In genomic region chr3:38496131-38496910, GRCh38 we compare ENCODE assay signal across 8 cellular contexts. TPM values are rescaled to one million over a fixed set of nuclear protein-coding genes. Genes with fewer than 3 reads are reported as not detected.
A peak's percentile ranks its signal among the peaks of the same experiment; 100 is the strongest.
DNase-seq lines count a peak whose midpoint lies in the region; ATAC-seq and TF ChIP-seq lines count a peak whose summit lies in the region.

EXOG (plus strand) TSS chr3:38496340; CDS start chr3:38496368, 28 bp downstream.

- H3K27ac Mint-ChIP-seq in T-helper 17 cell = peak within 1 kb of the TSS; percentile 91

- TF ChIP-seq CTCF in right atrium auricular region (IDR thresholded peaks at IDR 0.05) = peak; percentile 87 to 98
- peak; percentile 75 to 98 (median 88) for TF ChIP-seq CTCF in uterus (IDR thresholded peaks at IDR 0.05)

- H3K27me3 Mint-ChIP-seq in T-helper 17 cell = no peaks in the 10 kb centered on the region

- H3K36me3 ChIP-seq in right atrium auricular region (peaks cover 14% of the 10 kb centered on the region), uterus (no peaks in the 10 kb centered on the region)

- H3K4me3 Mint-ChIP-seq in T-helper 17 cell = peak within 1 kb of the TSS; percentile 96

- H3K4me3 ChIP-seq in right atrium auricular region = peak within 1 kb of the TSS; percentile 68 to 84
- peak within 1 kb of the TSS; percentile 68 to 88 for H3K4me3 ChIP-seq in uterus

- H3K4me1 Mint-ChIP-seq in T-helper 17 cell = peaks cover 14% of the 10 kb centered on the region

- intact Hi-C loops in uterus (cut with DNase I; ENCODE audit: low total_unique reads) = no loop called here

- H3K27ac ChIP-seq in angular gyrus (ENCODE audit: low read depth, low read length) (peak within 1 kb of the TSS; percentile 57), right atrium auricular region (peak within 1 kb of the TSS; percentile 86 to 93), uterus (peak within 1 kb of the TSS; percentile 76 to 80)

- peak; percentile 65 to 74 for DNase-seq in NCI-H187 (lab: John Stamatoyannopoulos, UW)
- peak; percentile 93 to 95 (median 94) for DNase-seq in T-helper 17 cell
- DNase-seq in right atrium auricular region (ENCODE audit: low spot score) = peak; percentile 90
- DNase-seq in pulmonary artery endothelial cell (ENCODE audit: low read depth, low spot score) = peak; percentile 74
- peak; percentile 92 to 95 for DNase-seq in uterus

- H3K27me3 ChIP-seq in right atrium auricular region (no peaks in the 10 kb centered on the region), uterus (no peaks in the 10 kb centered on the region)

- H3K4me1 ChIP-seq in right atrium auricular region (peaks cover 0 to 32% of the 10 kb centered on the region in 2 donors), uterus (no peaks in the 10 kb centered on the region)

- no peak for TF ChIP-seq POLR2A in uterus (IDR thresholded peaks at IDR 0.05)

- H3K9me3 ChIP-seq in T-helper 17 cell (ENCODE audit: control insufficient read depth, low read length, poor library complexity, severe bottlenecking) = no peaks in the 10 kb centered on the region
- H3K9me3 ChIP-seq in right atrium auricular region = no peaks in the 10 kb centered on the region
- no peaks in the 10 kb centered on the region for H3K9me3 ChIP-seq in uterus

- ATAC-seq in GM18498 (IDR thresholded peaks at IDR 0.05; ENCODE audit: unreplicated experiment) = peak; percentile 95
- peak; percentile 81 for ATAC-seq in HG02938 (IDR thresholded peaks at IDR 0.05; ENCODE audit: unreplicated experiment)
- ATAC-seq in T-helper 17 cell = peak; percentile 96

- H3K36me3 Mint-ChIP-seq in T-helper 17 cell (ENCODE audit: low read depth) = no peaks in the 10 kb centered on the region

RNA-seq across cellular contexts. Expression of gene EXOG, which starts in this region (rescaled TPM):
- total RNA-seq in T-helper 17 cell = 10 to 100 TPM; 20.9 to 21.3 TPM
- total RNA-seq in right atrium auricular region = 10 to 100 TPM; 23.4 to 36.6 TPM
- 9.6 and 12.2 TPM in 2 replicates for total RNA-seq in pulmonary artery endothelial cell
- total RNA-seq in uterus = 10 to 100 TPM in 2 of 4 donors, 1 to 10 TPM in 2; 6.2 to 22.8 (median 13.8) TPM

Comparison
In these comparisons a context has a peak if more than half of its experiments do, and no peak if none do; other contexts are left out.
1. Peak in every context shown above with its lines: DNase-seq, ATAC-seq, H3K4me3 ChIP-seq and H3K27ac ChIP-seq.